In the genomic region with DNA sequence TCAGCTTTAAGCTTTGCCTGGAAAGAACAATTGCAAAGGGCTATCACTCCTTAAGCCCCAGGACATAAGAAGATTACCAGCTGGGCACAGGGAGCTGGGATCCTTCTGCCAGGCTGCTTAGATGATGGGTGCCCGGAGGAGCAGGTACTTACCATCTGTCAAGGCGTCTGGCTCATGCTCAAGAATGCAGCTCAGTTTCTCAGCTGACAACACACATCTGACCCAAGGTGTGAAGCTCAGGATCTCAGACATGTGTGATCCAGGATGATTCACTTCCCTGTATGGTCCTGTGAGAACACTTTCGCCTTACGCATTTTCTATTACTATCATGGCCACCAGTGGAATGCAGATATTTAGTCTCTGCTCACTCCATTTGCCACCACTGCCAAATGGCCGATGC, we compare ENCODE assay signal across 15 cellular contexts. TPM values are rescaled to one million over a fixed set of nuclear protein-coding genes. Genes with fewer than 3 reads are reported as not detected.
DNase-seq lines count a peak whose midpoint lies in the region; ATAC-seq and TF ChIP-seq lines count a peak whose summit lies in the region.
"Had no signal": no experiment of that assay in that cellular context is flagged by ENCODE, and none has a peak within 500 bp of the region (broad histone marks: within the 10 kb centered on the region; RNA-seq: fewer than 3 reads in every experiment).

No MANE protein-coding gene starts in this region.

- peaks cover 29% of the 10 kb centered on the region for H3K36me3 Mint-ChIP-seq in activated CD8-positive, alpha-beta memory T cell treated with anti-CD3 and anti-CD28 coated beads, Interleukin-2, amount 10 ng/mL, durations not matched to agents 7 days and 5 days
- H3K36me3 Mint-ChIP-seq in activated naive CD8-positive, alpha-beta T cell treated with anti-CD3 and anti-CD28 coated beads for 36 hours, result peaks cover 20% of the 10 kb centered on the region
- peaks cover 7% of the 10 kb centered on the region for H3K36me3 Mint-ChIP-seq in stimulated activated memory B cell treated with anti-CD40 and anti-IgM and Interleukin-4, amounts not matched to agents 10 μg/mL and 1 μg/mL and 100 μg/mL, for 72 hours

- peaks cover 19% of the 10 kb centered on the region for H3K9me3 Mint-ChIP-seq in activated CD8-positive, alpha-beta memory T cell treated with anti-CD3 and anti-CD28 coated beads, Interleukin-2, amount 10 ng/mL, durations not matched to agents 7 days and 5 days (ENCODE audit: low read depth)
- H3K9me3 Mint-ChIP-seq in activated naive CD8-positive, alpha-beta T cell treated with anti-CD3 and anti-CD28 coated beads for 36 hours, result peaks cover 21% of the 10 kb centered on the region
- no peaks in the 10 kb centered on the region for H3K9me3 Mint-ChIP-seq in stimulated activated memory B cell treated with anti-CD40 and anti-IgM and Interleukin-4, amounts not matched to agents 10 μg/mL and 1 μg/mL and 100 μg/mL, for 72 hours

- no peak overlapping the region for H3K4me3 ChIP-seq in left lung
- H3K4me3 ChIP-seq: gastrocnemius medialis had no signal

- ATAC-seq in activated CD8-positive, alpha-beta memory T cell treated with anti-CD3 and anti-CD28 coated beads, Interleukin-2, amount 10 ng/mL, durations not matched to agents 7 days and 5 days, result no peak
- ATAC-seq in stimulated activated memory B cell treated with anti-CD40 and anti-IgM and Interleukin-4, amounts not matched to agents 10 μg/mL and 1 μg/mL and 100 μg/mL, for 72 hours, result no peak
- ATAC-seq in left lung, result no peak
- no peak for ATAC-seq in Right ventricle myocardium superior (ENCODE audit: poor library complexity)
- ATAC-seq: gastrocnemius medialis had no signal

- H3K27me3 Mint-ChIP-seq in activated CD8-positive, alpha-beta memory T cell treated with anti-CD3 and anti-CD28 coated beads, Interleukin-2, amount 10 ng/mL, durations not matched to agents 7 days and 5 days, result peaks cover 12% of the 10 kb centered on the region
- H3K27me3 Mint-ChIP-seq in activated naive CD8-positive, alpha-beta T cell treated with anti-CD3 and anti-CD28 coated beads for 36 hours, result no peaks in the 10 kb centered on the region
- H3K27me3 Mint-ChIP-seq in stimulated activated memory B cell treated with anti-CD40 and anti-IgM and Interleukin-4, amounts not matched to agents 10 μg/mL and 1 μg/mL and 100 μg/mL, for 72 hours, result peaks cover 9% of the 10 kb centered on the region

- H3K36me3 ChIP-seq in left lung, result no peaks in the 10 kb centered on the region
- H3K36me3 ChIP-seq: gastrocnemius medialis had no signal

- H3K4me3 Mint-ChIP-seq in activated CD8-positive, alpha-beta memory T cell treated with anti-CD3 and anti-CD28 coated beads, Interleukin-2, amount 10 ng/mL, durations not matched to agents 7 days and 5 days, result no peak overlapping the region
- no peak overlapping the region for H3K4me3 Mint-ChIP-seq in activated naive CD8-positive, alpha-beta T cell treated with anti-CD3 and anti-CD28 coated beads for 36 hours
- H3K4me3 Mint-ChIP-seq in stimulated activated memory B cell treated with anti-CD40 and anti-IgM and Interleukin-4, amounts not matched to agents 10 μg/mL and 1 μg/mL and 100 μg/mL, for 72 hours, result no peak overlapping the region

- H3K27ac Mint-ChIP-seq in activated CD8-positive, alpha-beta memory T cell treated with anti-CD3 and anti-CD28 coated beads, Interleukin-2, amount 10 ng/mL, durations not matched to agents 7 days and 5 days, result peak overlapping the region; percentile 93
- H3K27ac Mint-ChIP-seq in activated naive CD8-positive, alpha-beta T cell treated with anti-CD3 and anti-CD28 coated beads for 36 hours, result peak overlapping the region; percentile 82
- peak overlapping the region; percentile 68 for H3K27ac Mint-ChIP-seq in stimulated activated memory B cell treated with anti-CD40 and anti-IgM and Interleukin-4, amounts not matched to agents 10 μg/mL and 1 μg/mL and 100 μg/mL, for 72 hours

- no peak for DNase-seq in activated CD8-positive, alpha-beta memory T cell treated with anti-CD3 and anti-CD28 coated beads, Interleukin-2, amount 10 ng/mL, durations not matched to agents 7 days and 5 days
- DNase-seq in activated CD8-positive, alpha-beta memory T cell treated with anti-CD3 and anti-CD28 coated beads, Interleukin-2, amount 50 U/mL, for 48 hours, result no peak
- peak; percentile 92 to 97 for DNase-seq in NCI-H524 (lab: John Stamatoyannopoulos, UW)
- no peak for DNase-seq in activated naive CD8-positive, alpha-beta T cell treated with anti-CD3 and anti-CD28 coated beads for 36 hours
- DNase-seq in left lung, result no peak
- no peak for DNase-seq in posterior cingulate gyrus
- no peak for DNase-seq in Right ventricle myocardium superior
- DNase-seq: activated gamma-delta T cell treated with Interleukin-2 at 50 U/mL for 16 hours, DMS53, gastrocnemius medialis, mesenchymal stem cell, nucleus accumbens, small intestine, SW 1271 had no signal

- no peaks in the 10 kb centered on the region for H3K27me3 ChIP-seq in left lung
- H3K27me3 ChIP-seq: gastrocnemius medialis had no signal

- no peak for TF ChIP-seq CTCF in left lung (IDR thresholded peaks at IDR 0.05)

- no peaks in the 10 kb centered on the region for H3K9me3 ChIP-seq in left lung
- H3K9me3 ChIP-seq: gastrocnemius medialis had no signal

- H3K27ac ChIP-seq in left lung, result peak overlapping the region in 1 of 2 donors; percentile 84
- H3K27ac ChIP-seq: gastrocnemius medialis had no signal

- H3K4me1 ChIP-seq in left lung, result peaks cover 0 to 38% of the 10 kb centered on the region in 2 donors
- H3K4me1 ChIP-seq: gastrocnemius medialis had no signal

- peaks cover 47% of the 10 kb centered on the region for H3K4me1 Mint-ChIP-seq in activated CD8-positive, alpha-beta memory T cell treated with anti-CD3 and anti-CD28 coated beads, Interleukin-2, amount 10 ng/mL, durations not matched to agents 7 days and 5 days
- peaks cover 45% of the 10 kb centered on the region for H3K4me1 Mint-ChIP-seq in activated naive CD8-positive, alpha-beta T cell treated with anti-CD3 and anti-CD28 coated beads for 36 hours
- H3K4me1 Mint-ChIP-seq in stimulated activated memory B cell treated with anti-CD40 and anti-IgM and Interleukin-4, amounts not matched to agents 10 μg/mL and 1 μg/mL and 100 μg/mL, for 72 hours, result peaks cover 62% of the 10 kb centered on the region

- intact Hi-C loops in left lung (cut with DNase I), result no loop called here
- intact Hi-C loops in posterior cingulate gyrus (cut with DNase I), result no loop called here
- intact Hi-C loops in Right ventricle myocardium superior (cut with DNase I), result no loop called here

- CTCF ChIA-PET in activated CD8-positive, alpha-beta memory T cell treated with anti-CD3 and anti-CD28 coated beads, Interleukin-2, amount 10 ng/mL, durations not matched to agents 7 days and 5 days (lab: Charles Lee), result interaction anchor here (0.6 to 1.1 kb wide), 3 partner anchors 9 to 191 kb away, joined by 3 to 4 read pairs (median 4); a partner anchor contains a TSS

RNA-seq across cellular contexts. Expression of a gene that starts 14.7 kb away (rescaled TPM):
- 10 to 100 TPM in 1 of 2 experiments, 1 to 10 TPM in 1; 4.4 to 14.4 TPM for total RNA-seq in activated CD8-positive, alpha-beta memory T cell treated with anti-CD3 and anti-CD28 coated beads, Interleukin-2, amount 10 ng/mL, durations not matched to agents 7 days and 5 days
- 1 to 10 TPM; 1.7 to 2.0 TPM for total RNA-seq in activated naive CD8-positive, alpha-beta T cell treated with anti-CD3 and anti-CD28 coated beads for 36 hours
- 10 to 100 TPM in 1 of 2 donors, 1 to 10 TPM in 1; 3.9 to 10.4 TPM for total RNA-seq in left lung
- 3.0 TPM for total RNA-seq in Right ventricle myocardium superior

Comparison
In these comparisons a context has a peak if more than half of its experiments do, and no peak if none do; other contexts are left out.
1. DNase-seq: peak in NCI-H524 (2 of 2); none in activated CD8-positive, alpha-beta memory T cell treated with anti-CD3 and anti-CD28 coated beads, Interleukin-2, amount 10 ng/mL, durations not matched to agents 7 days and 5 days (single experiment), activated CD8-positive, alpha-beta memory T cell treated with anti-CD3 and anti-CD28 coated beads, Interleukin-2, amount 50 U/mL, for 48 hours (single experiment), activated naive CD8-positive, alpha-beta T cell treated with anti-CD3 and anti-CD28 coated beads for 36 hours (single experiment), left lung (0 of 2), posterior cingulate gyrus (0 of 10) and Right ventricle myocardium superior (single experiment).
2. Peak in every context shown above with its lines, with median percentiles within 50 percentile points of each other: H3K27ac Mint-ChIP-seq.